15 cellular contexts compared by ENCODE assay signal in the genomic region with DNA sequence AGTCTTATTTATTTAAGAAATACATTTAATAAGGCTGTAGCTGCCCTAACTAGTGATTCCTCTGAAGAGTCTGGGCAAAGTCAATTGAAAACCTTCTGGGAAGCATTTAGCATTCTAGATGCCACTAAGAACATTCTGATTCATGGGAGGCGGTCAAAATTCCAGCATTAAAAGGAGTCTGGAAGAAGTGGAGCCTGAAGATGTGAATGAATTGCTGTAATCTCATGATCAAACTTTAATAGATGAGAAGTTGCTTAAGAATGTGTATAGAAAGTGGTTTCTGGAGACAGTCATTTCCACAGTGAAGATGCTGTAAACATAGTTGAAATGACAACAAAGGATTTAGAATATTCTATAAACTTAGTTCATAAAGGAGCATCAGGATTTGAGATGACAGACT.
"Had no signal": no experiment of that assay in that cellular context is flagged by ENCODE, and none has a peak within 500 bp of the region (broad histone marks: within the 10 kb centered on the region; RNA-seq: fewer than 3 reads in every experiment).

No MANE protein-coding gene starts in this region.

- H3K27me3 ChIP-seq: testis had no signal

- H3K4me3 ChIP-seq: prostate gland, testis had no signal

- ATAC-seq: left lobe of liver; natural killer cell treated with Interleukin-12 subunit alpha and Interleukin-12 subunit beta and Interleukin-15 and Interleukin-18, amount 100 ng/mL, for 72 hours had no signal

- H3K4me1 ChIP-seq: prostate gland, testis had no signal

- H3K9me3 ChIP-seq: prostate gland, testis had no signal

- H3K27ac ChIP-seq: prostate gland, testis had no signal

- H3K36me3 ChIP-seq: prostate gland had no signal

- DNase-seq: activated B cell treated with CpG ODN at 0.5 μM for 24 hours; activated CD4-positive, alpha-beta T cell treated with anti-CD3 and anti-CD28 coated beads, Interleukin-2, amount 10 ng/mL, durations not matched to agents 24 days and 14 days; activated naive CD4-positive, alpha-beta T cell treated with anti-CD3 and anti-CD28 coated beads for 36 hours; cortex of kidney; effector CD8-positive, alpha-beta T cell; hypothalamus; immature natural killer cell; nucleus accumbens; stimulated activated CD4-positive, alpha-beta T cell treated with anti-CD3 and anti-CD28 coated beads, Interleukin-15, amount 100 ng/mL, for 24 hours; stimulated activated CD4-positive, alpha-beta T cell treated with anti-CD3 and anti-CD28 coated beads, Interleukin-4, amount 100 ng/mL, for 4 hours; stimulated activated naive CD8-positive, alpha-beta T cell treated with anti-CD3 and anti-CD28 coated beads, Interleukin-15, amount 100 ng/mL, for 72 hours; testis had no signal
